In the genomic region with DNA sequence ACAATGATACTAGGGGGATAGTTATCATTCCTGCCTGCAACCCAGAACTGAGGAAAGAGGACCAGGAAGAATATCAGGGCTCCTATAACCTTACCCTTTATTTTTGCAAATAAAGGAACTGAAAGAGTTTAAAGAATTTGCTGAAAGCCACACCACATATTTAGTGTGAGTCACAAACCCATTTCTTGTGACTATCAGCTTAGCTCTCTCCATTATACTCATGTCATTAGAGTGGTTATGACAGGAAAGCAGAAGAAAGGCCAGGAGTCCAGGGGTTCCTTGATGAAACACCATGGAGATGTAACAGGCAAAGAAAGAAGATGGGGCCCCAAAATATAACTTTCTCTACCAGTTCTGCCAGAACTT, we compare ENCODE assay signal across 9 cellular contexts.
DNase-seq lines count a peak whose midpoint lies in the region; ATAC-seq lines count a peak whose summit lies in the region.
"Had no signal": no experiment of that assay in that cellular context is flagged by ENCODE, and none has a peak within 500 bp of the region (broad histone marks: within the 10 kb centered on the region; RNA-seq: fewer than 3 reads in every experiment).

No MANE protein-coding gene starts in this region.

- DNase-seq in activated T-cell treated with anti-CD3 and anti-CD28 coated beads, Interleukin-2, amount 50 U/mL, for 24 hours: no peak
- DNase-seq in activated T-cell treated with anti-CD3 and anti-CD28 coated beads for 4 hours (no peak), SIG-M5 treated with dmso at 0.1 percent for 504 hours (lab: John Stamatoyannopoulos, UW; ENCODE audit: unreplicated experiment) (peak; percentile 92), GM19238 (ENCODE audit: insufficient read length, low spot score) (no peak), DMS153 (lab: John Stamatoyannopoulos, UW) (no peak)
- no peak for DNase-seq in stimulated activated CD4-positive, alpha-beta T cell treated with anti-CD3 and anti-CD28 coated beads, Interleukin-12 subunit alpha, Interleukin-12 subunit beta, amount 100 ng/mL, for 4 hours
- DNase-seq: WERI-Rb-1 had no signal

- H3K4me1 Mint-ChIP-seq in activated T-cell treated with anti-CD3 and anti-CD28 coated beads, Interleukin-2, amount 50 U/mL, for 24 hours (ENCODE audit: low read depth): peaks cover 53% of the 10 kb centered on the region
- peaks cover 83% of the 10 kb centered on the region for H3K4me1 Mint-ChIP-seq in stimulated activated memory B cell treated with anti-CD40 and anti-IgM and Interleukin-4, amounts not matched to agents 10 μg/mL and 1 μg/mL and 100 μg/mL, for 72 hours

- no peak overlapping the region for H3K4me3 Mint-ChIP-seq in activated T-cell treated with anti-CD3 and anti-CD28 coated beads, Interleukin-2, amount 50 U/mL, for 24 hours
- H3K4me3 Mint-ChIP-seq in stimulated activated memory B cell treated with anti-CD40 and anti-IgM and Interleukin-4, amounts not matched to agents 10 μg/mL and 1 μg/mL and 100 μg/mL, for 72 hours: peak overlapping the region; percentile 46

- no peaks in the 10 kb centered on the region for H3K27me3 Mint-ChIP-seq in activated T-cell treated with anti-CD3 and anti-CD28 coated beads, Interleukin-2, amount 50 U/mL, for 24 hours
- no peaks in the 10 kb centered on the region for H3K27me3 Mint-ChIP-seq in stimulated activated memory B cell treated with anti-CD40 and anti-IgM and Interleukin-4, amounts not matched to agents 10 μg/mL and 1 μg/mL and 100 μg/mL, for 72 hours

- peaks cover 9% of the 10 kb centered on the region for H3K9me3 Mint-ChIP-seq in activated T-cell treated with anti-CD3 and anti-CD28 coated beads, Interleukin-2, amount 50 U/mL, for 24 hours
- peaks cover 9% of the 10 kb centered on the region for H3K9me3 Mint-ChIP-seq in stimulated activated memory B cell treated with anti-CD40 and anti-IgM and Interleukin-4, amounts not matched to agents 10 μg/mL and 1 μg/mL and 100 μg/mL, for 72 hours

- ATAC-seq in HG03045 (IDR thresholded peaks at IDR 0.05; ENCODE audit: unreplicated experiment): peak; percentile 53
- ATAC-seq in stimulated activated memory B cell treated with anti-CD40 and anti-IgM and Interleukin-4, amounts not matched to agents 10 μg/mL and 1 μg/mL and 100 μg/mL, for 72 hours: peak; percentile 87

- H3K27ac Mint-ChIP-seq in activated T-cell treated with anti-CD3 and anti-CD28 coated beads, Interleukin-2, amount 50 U/mL, for 24 hours: peak overlapping the region; percentile 16
- H3K27ac Mint-ChIP-seq in stimulated activated memory B cell treated with anti-CD40 and anti-IgM and Interleukin-4, amounts not matched to agents 10 μg/mL and 1 μg/mL and 100 μg/mL, for 72 hours: peak overlapping the region; percentile 98

- no peaks in the 10 kb centered on the region for H3K36me3 Mint-ChIP-seq in activated T-cell treated with anti-CD3 and anti-CD28 coated beads, Interleukin-2, amount 50 U/mL, for 24 hours (ENCODE audit: low read depth)
- H3K36me3 Mint-ChIP-seq in stimulated activated memory B cell treated with anti-CD40 and anti-IgM and Interleukin-4, amounts not matched to agents 10 μg/mL and 1 μg/mL and 100 μg/mL, for 72 hours: peaks cover 19% of the 10 kb centered on the region
